ENCODE assay signal across 2 cellular contexts in the genomic region with DNA sequence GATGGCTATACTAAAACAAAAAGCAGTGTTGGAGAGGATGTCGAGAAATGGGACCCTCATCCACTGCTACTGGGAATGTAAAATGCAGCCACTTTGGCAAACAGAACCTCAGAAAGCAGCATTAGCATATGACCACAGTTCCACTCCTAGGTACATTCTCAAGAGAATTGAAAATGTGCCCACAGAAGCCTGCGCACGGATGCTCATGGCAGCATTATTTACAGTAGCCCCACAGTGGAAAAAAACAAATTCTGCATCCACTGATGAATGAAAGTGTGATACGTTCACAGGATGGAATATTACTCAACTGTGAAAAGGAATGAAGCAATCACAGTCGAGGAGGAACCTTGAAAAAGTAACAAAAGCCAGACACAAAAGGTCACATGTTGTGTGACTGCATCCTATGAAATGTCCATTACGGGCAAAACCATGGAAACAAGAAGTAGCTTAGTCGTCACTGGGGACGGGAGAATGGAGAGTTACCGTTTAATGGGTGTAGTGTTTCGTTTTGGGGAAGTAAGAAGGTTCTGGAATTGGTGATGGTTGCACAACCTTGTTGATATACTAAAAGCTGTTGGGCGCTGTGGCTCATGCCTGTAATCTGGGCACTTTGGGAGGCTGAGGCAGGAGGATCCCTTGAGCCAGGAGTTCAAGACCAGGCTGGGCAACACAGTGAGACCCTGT.
TF ChIP-seq lines count a peak whose summit lies in the region.

No MANE protein-coding gene starts in this region.

TF ChIP-seq in GM23338, 12 proteins besides CTCF, POLR2A, EP300 and RAD21:
- TF ChIP-seq EZH2 (IDR thresholded peaks at IDR 0.05; ENCODE audit: low read depth, unreplicated experiment): no peak

TF ChIP-seq in K562, 482 proteins besides CTCF, POLR2A, EP300 and RAD21 (continues in another document):
- TF ChIP-seq, protein P1, sequence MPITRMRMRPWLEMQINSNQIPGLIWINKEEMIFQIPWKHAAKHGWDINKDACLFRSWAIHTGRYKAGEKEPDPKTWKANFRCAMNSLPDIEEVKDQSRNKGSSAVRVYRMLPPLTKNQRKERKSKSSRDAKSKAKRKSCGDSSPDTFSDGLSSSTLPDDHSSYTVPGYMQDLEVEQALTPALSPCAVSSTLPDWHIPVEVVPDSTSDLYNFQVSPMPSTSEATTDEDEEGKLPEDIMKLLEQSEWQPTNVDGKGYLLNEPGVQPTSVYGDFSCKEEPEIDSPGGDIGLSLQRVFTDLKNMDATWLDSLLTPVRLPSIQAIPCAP (CRISPR knock-in tag; IDR thresholded peaks at IDR 0.05; ENCODE audit: borderline replicate concordance): no peak
- TF ChIP-seq, protein P2, sequence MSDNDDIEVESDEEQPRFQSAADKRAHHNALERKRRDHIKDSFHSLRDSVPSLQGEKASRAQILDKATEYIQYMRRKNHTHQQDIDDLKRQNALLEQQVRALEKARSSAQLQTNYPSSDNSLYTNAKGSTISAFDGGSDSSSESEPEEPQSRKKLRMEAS (CRISPR knock-in tag; IDR thresholded peaks at IDR 0.05): no peak
- no peak for TF ChIP-seq ZNF347 (CRISPR knock-in tag; IDR thresholded peaks at IDR 0.05; ENCODE audit: low read depth)
- TF ChIP-seq ZNF143 (CRISPR knock-in tag; IDR thresholded peaks at IDR 0.05): no peak
- TF ChIP-seq ZNF174 (CRISPR knock-in tag; IDR thresholded peaks at IDR 0.05): no peak
- TF ChIP-seq SMAD2 (IDR thresholded peaks at IDR 0.05; ENCODE audit: low read depth, low read length): no peak
- TF ChIP-seq POLR3G (IDR thresholded peaks at IDR 0.05; ENCODE audit: extremely low read depth, insufficient read length, insufficient replicate concordance): no peak
- TF ChIP-seq ESRRA (IDR thresholded peaks at IDR 0.05; ENCODE audit: borderline replicate concordance, low read depth): peak; percentile 16; the same call in 1 of the 2 replicates
- TF ChIP-seq, protein P3, sequence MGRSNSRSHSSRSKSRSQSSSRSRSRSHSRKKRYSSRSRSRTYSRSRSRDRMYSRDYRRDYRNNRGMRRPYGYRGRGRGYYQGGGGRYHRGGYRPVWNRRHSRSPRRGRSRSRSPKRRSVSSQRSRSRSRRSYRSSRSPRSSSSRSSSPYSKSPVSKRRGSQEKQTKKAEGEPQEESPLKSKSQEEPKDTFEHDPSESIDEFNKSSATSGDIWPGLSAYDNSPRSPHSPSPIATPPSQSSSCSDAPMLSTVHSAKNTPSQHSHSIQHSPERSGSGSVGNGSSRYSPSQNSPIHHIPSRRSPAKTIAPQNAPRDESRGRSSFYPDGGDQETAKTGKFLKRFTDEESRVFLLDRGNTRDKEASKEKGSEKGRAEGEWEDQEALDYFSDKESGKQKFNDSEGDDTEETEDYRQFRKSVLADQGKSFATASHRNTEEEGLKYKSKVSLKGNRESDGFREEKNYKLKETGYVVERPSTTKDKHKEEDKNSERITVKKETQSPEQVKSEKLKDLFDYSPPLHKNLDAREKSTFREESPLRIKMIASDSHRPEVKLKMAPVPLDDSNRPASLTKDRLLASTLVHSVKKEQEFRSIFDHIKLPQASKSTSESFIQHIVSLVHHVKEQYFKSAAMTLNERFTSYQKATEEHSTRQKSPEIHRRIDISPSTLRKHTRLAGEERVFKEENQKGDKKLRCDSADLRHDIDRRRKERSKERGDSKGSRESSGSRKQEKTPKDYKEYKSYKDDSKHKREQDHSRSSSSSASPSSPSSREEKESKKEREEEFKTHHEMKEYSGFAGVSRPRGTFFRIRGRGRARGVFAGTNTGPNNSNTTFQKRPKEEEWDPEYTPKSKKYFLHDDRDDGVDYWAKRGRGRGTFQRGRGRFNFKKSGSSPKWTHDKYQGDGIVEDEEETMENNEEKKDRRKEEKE (IDR thresholded peaks at IDR 0.05; ENCODE audit: borderline replicate concordance in 1 of 2, control insufficient read depth in 1 of 2, low read depth in 2 of 2, low read length in 1 of 2): no peak
- peak; percentile 69 for TF ChIP-seq CEBPG (CRISPR knock-in tag; IDR thresholded peaks at IDR 0.05)
- TF ChIP-seq CEBPG (tag; conservative IDR thresholded peaks at IDR 0.05 in 1 of 2, IDR thresholded peaks at IDR 0.05 in 1 of 2): peak; percentile 76 to 92
- TF ChIP-seq SMARCA5 (IDR thresholded peaks at IDR 0.05): 0 out of 2 replicates have a peak, but pooled peaks have one; percentile 48
- TF ChIP-seq ZFP36 (IDR thresholded peaks at IDR 0.05; ENCODE audit: low read depth, low read length, partially characterized antibody): peak; percentile 21
- 0 out of 2 replicates have a peak, but pooled peaks have one; percentile 20 for TF ChIP-seq ADNP (tag; IDR thresholded peaks at IDR 0.05)
- TF ChIP-seq HNRNPL (IDR thresholded peaks at IDR 0.05; ENCODE audit: low read depth, low read length): no peak
- TF ChIP-seq ZNF140 (CRISPR knock-in tag; IDR thresholded peaks at IDR 0.05): no peak
- TF ChIP-seq CCNT2 (IDR thresholded peaks at IDR 0.05; ENCODE audit: borderline replicate concordance, extremely low read depth, insufficient read length, low read depth, low read length): no peak
- TF ChIP-seq, protein P4, sequence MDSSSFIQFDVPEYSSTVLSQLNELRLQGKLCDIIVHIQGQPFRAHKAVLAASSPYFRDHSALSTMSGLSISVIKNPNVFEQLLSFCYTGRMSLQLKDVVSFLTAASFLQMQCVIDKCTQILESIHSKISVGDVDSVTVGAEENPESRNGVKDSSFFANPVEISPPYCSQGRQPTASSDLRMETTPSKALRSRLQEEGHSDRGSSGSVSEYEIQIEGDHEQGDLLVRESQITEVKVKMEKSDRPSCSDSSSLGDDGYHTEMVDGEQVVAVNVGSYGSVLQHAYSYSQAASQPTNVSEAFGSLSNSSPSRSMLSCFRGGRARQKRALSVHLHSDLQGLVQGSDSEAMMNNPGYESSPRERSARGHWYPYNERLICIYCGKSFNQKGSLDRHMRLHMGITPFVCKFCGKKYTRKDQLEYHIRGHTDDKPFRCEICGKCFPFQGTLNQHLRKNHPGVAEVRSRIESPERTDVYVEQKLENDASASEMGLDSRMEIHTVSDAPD (CRISPR knock-in tag; IDR thresholded peaks at IDR 0.05): no peak
- TF ChIP-seq ILK (tag; IDR thresholded peaks at IDR 0.05; ENCODE audit: borderline replicate concordance, low read depth): no peak
- TF ChIP-seq ZNF134 (CRISPR knock-in tag; conservative IDR thresholded peaks at IDR 0.05): no peak
- TF ChIP-seq ZNF121 (CRISPR knock-in tag; conservative IDR thresholded peaks at IDR 0.05): peak; percentile 78
- TF ChIP-seq, protein P5, sequence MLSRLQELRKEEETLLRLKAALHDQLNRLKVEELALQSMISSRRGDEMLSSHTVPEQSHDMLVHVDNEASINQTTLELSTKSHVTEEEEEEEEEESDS (CRISPR knock-in tag; IDR thresholded peaks at IDR 0.05): no peak
- 0 out of 4 replicates have a peak, but pooled peaks of 1 of the 2 experiments have one; percentile 17 for TF ChIP-seq FOXK2 (conservative IDR thresholded peaks at IDR 0.05 in 1 of 2, IDR thresholded peaks at IDR 0.05 in 1 of 2; ENCODE audit: low read depth in 2 of 2)
- TF ChIP-seq GATA2 (CRISPR knock-in tag; IDR thresholded peaks at IDR 0.05): no peak
- peak; percentile 97 for TF ChIP-seq ZNF146 (CRISPR knock-in tag; IDR thresholded peaks at IDR 0.05; ENCODE audit: unreplicated experiment)
- TF ChIP-seq NCOA4 (IDR thresholded peaks at IDR 0.05; ENCODE audit: partially characterized antibody): no peak
- TF ChIP-seq TARDBP (IDR thresholded peaks at IDR 0.05): no peak
- TF ChIP-seq KDM1A (IDR thresholded peaks at IDR 0.05): peak; percentile 18 to 39; a peak in 2 of 4 replicates
- peak; percentile 33; the same call in 1 of the 2 replicates for TF ChIP-seq BCOR (IDR thresholded peaks at IDR 0.05)
- TF ChIP-seq JUND (IDR thresholded peaks at IDR 0.05; ENCODE audit: borderline replicate concordance, low read depth, low read length): no peak
- TF ChIP-seq JUND (tag; IDR thresholded peaks at IDR 0.05; ENCODE audit: borderline replicate concordance, low read depth, low read length): no peak
- TF ChIP-seq, protein P6, sequence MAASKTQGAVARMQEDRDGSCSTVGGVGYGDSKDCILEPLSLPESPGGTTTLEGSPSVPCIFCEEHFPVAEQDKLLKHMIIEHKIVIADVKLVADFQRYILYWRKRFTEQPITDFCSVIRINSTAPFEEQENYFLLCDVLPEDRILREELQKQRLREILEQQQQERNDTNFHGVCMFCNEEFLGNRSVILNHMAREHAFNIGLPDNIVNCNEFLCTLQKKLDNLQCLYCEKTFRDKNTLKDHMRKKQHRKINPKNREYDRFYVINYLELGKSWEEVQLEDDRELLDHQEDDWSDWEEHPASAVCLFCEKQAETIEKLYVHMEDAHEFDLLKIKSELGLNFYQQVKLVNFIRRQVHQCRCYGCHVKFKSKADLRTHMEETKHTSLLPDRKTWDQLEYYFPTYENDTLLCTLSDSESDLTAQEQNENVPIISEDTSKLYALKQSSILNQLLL (CRISPR knock-in tag; IDR thresholded peaks at IDR 0.05; ENCODE audit: borderline replicate concordance): no peak
- TF ChIP-seq TGIF2 (CRISPR knock-in tag; IDR thresholded peaks at IDR 0.05): no peak
- TF ChIP-seq, protein P7, sequence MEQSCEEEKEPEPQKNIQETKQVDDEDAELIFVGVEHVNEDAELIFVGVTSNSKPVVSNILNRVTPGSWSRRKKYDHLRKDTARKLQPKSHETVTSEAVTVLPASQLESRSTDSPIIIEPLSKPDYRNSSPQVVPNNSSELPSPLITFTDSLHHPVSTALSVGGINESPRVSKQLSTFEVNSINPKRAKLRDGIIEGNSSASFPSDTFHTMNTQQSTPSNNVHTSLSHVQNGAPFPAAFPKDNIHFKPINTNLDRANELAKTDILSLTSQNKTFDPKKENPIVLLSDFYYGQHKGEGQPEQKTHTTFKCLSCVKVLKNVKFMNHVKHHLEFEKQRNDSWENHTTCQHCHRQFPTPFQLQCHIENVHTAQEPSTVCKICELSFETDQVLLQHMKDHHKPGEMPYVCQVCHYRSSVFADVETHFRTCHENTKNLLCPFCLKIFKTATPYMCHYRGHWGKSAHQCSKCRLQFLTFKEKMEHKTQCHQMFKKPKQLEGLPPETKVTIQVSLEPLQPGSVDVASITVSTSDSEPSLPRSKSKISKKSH (CRISPR knock-in tag; IDR thresholded peaks at IDR 0.05): no peak
- TF ChIP-seq KLF10 (CRISPR knock-in tag; IDR thresholded peaks at IDR 0.05): no peak
- no peak for TF ChIP-seq CREB1 (IDR thresholded peaks at IDR 0.05)
- no peak for TF ChIP-seq CREB1 (CRISPR knock-in tag; IDR thresholded peaks at IDR 0.05)
- 0 out of 2 replicates have a peak, but pooled peaks have one; percentile 19 for TF ChIP-seq MTA3 (IDR thresholded peaks at IDR 0.05; ENCODE audit: borderline replicate concordance)
- TF ChIP-seq, protein P8, sequence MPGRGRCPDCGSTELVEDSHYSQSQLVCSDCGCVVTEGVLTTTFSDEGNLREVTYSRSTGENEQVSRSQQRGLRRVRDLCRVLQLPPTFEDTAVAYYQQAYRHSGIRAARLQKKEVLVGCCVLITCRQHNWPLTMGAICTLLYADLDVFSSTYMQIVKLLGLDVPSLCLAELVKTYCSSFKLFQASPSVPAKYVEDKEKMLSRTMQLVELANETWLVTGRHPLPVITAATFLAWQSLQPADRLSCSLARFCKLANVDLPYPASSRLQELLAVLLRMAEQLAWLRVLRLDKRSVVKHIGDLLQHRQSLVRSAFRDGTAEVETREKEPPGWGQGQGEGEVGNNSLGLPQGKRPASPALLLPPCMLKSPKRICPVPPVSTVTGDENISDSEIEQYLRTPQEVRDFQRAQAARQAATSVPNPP (IDR thresholded peaks at IDR 0.05; ENCODE audit: borderline replicate concordance, insufficient read depth, insufficient read length): no peak
- TF ChIP-seq TAF1 (IDR thresholded peaks at IDR 0.05; ENCODE audit: control insufficient read depth, extremely low read depth, insufficient read depth, low read length, severe bottlenecking): no peak
- TF ChIP-seq, protein P9, sequence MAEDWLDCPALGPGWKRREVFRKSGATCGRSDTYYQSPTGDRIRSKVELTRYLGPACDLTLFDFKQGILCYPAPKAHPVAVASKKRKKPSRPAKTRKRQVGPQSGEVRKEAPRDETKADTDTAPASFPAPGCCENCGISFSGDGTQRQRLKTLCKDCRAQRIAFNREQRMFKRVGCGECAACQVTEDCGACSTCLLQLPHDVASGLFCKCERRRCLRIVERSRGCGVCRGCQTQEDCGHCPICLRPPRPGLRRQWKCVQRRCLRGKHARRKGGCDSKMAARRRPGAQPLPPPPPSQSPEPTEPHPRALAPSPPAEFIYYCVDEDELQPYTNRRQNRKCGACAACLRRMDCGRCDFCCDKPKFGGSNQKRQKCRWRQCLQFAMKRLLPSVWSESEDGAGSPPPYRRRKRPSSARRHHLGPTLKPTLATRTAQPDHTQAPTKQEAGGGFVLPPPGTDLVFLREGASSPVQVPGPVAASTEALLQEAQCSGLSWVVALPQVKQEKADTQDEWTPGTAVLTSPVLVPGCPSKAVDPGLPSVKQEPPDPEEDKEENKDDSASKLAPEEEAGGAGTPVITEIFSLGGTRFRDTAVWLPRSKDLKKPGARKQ (CRISPR knock-in tag; IDR thresholded peaks at IDR 0.05): no peak
- TF ChIP-seq SREBF2 (CRISPR knock-in tag; IDR thresholded peaks at IDR 0.05): no peak
- TF ChIP-seq, protein P10, sequence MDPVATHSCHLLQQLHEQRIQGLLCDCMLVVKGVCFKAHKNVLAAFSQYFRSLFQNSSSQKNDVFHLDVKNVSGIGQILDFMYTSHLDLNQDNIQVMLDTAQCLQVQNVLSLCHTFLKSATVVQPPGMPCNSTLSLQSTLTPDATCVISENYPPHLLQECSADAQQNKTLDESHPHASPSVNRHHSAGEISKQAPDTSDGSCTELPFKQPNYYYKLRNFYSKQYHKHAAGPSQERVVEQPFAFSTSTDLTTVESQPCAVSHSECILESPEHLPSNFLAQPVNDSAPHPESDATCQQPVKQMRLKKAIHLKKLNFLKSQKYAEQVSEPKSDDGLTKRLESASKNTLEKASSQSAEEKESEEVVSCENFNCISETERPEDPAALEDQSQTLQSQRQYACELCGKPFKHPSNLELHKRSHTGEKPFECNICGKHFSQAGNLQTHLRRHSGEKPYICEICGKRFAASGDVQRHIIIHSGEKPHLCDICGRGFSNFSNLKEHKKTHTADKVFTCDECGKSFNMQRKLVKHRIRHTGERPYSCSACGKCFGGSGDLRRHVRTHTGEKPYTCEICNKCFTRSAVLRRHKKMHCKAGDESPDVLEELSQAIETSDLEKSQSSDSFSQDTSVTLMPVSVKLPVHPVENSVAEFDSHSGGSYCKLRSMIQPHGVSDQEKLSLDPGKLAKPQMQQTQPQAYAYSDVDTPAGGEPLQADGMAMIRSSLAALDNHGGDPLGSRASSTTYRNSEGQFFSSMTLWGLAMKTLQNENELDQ (CRISPR knock-in tag; IDR thresholded peaks at IDR 0.05; ENCODE audit: borderline replicate concordance): no peak
- no peak for TF ChIP-seq MEF2D (tag; conservative IDR thresholded peaks at IDR 0.05; ENCODE audit: low read depth)
- no peak for TF ChIP-seq ZNF584 (CRISPR knock-in tag; IDR thresholded peaks at IDR 0.05; ENCODE audit: low read depth)
- TF ChIP-seq ZBTB17 (CRISPR knock-in tag; IDR thresholded peaks at IDR 0.05): 0 out of 2 replicates have a peak, but pooled peaks have one; percentile 10
- TF ChIP-seq, protein P11, sequence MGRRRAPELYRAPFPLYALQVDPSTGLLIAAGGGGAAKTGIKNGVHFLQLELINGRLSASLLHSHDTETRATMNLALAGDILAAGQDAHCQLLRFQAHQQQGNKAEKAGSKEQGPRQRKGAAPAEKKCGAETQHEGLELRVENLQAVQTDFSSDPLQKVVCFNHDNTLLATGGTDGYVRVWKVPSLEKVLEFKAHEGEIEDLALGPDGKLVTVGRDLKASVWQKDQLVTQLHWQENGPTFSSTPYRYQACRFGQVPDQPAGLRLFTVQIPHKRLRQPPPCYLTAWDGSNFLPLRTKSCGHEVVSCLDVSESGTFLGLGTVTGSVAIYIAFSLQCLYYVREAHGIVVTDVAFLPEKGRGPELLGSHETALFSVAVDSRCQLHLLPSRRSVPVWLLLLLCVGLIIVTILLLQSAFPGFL (CRISPR knock-in tag; IDR thresholded peaks at IDR 0.05): no peak
- no peak for TF ChIP-seq KAT7 (CRISPR knock-in tag; IDR thresholded peaks at IDR 0.05; ENCODE audit: borderline replicate concordance)
